10 cellular contexts compared by ENCODE assay signal in genomic region chr13:110524484-110525254, GRCh38. TPM values are rescaled to one million over a fixed set of nuclear protein-coding genes. Genes with fewer than 3 reads are reported as not detected.
DNase-seq lines count a peak whose midpoint lies in the region; ATAC-seq, FAIRE-seq and TF ChIP-seq lines count a peak whose summit lies in the region.
"Had no signal": no experiment of that assay in that cellular context is flagged by ENCODE, and none has a peak within 500 bp of the region (broad histone marks: within the 10 kb centered on the region; RNA-seq: fewer than 3 reads in every experiment).

No MANE protein-coding gene starts in this region.

- H3K36me3 ChIP-seq in gastrocnemius medialis, result no peaks in the 10 kb centered on the region

- H3K4me1 ChIP-seq in gastrocnemius medialis, result peaks cover 10 to 44% of the 10 kb centered on the region in 2 donors

- no peaks in the 10 kb centered on the region for H3K9me3 ChIP-seq in gastrocnemius medialis

- intact Hi-C loops in gastrocnemius medialis (cut with DNase I; ENCODE audit: low total_unique reads), result loop anchor here (5.0 kb wide), 1 partner anchor 112 kb away; no protein-coding TSS in a partner anchor

- ATAC-seq in gastrocnemius medialis, result peak; percentile 16 to 32

- no peak for TF ChIP-seq CTCF in epithelial cell of esophagus (IDR thresholded peaks at IDR 0.05; ENCODE audit: insufficient read depth, low read depth, low read length, missing control alignments)
- TF ChIP-seq CTCF in gastrocnemius medialis (IDR thresholded peaks at IDR 0.05 in 4 of 5, conservative IDR thresholded peaks at IDR 0.05 in 1 of 5), result no peak

- H3K4me3 ChIP-seq in epithelial cell of esophagus (ENCODE audit: low read length) (no peak overlapping the region), gastrocnemius medialis (peak overlapping the region in 1 of 4 donors; percentile 1)

- in situ Hi-C loops in gastrocnemius medialis (cut with MboI; ENCODE audit: low sequenced_read_pairs in 4 of 4), result no loop called here

- H3K27me3 ChIP-seq in gastrocnemius medialis, result no peaks in the 10 kb centered on the region

- TF ChIP-seq POLR2A in gastrocnemius medialis (IDR thresholded peaks at IDR 0.05), result peak; percentile 14 to 40

- peak; percentile 18 for FAIRE-seq in GM19239 (lab: Jason Lieb, UNC)

- DNase-seq in GM19239 (ENCODE audit: insufficient read length, low spot score) (no peak), NCI-H2196 treated with DMSO at 0.1 percent for 48 hours (lab: John Stamatoyannopoulos, UW; ENCODE audit: unreplicated experiment) (peak; percentile 70), epithelial cell of esophagus (ENCODE audit: low read depth) (peak; percentile 15), gastrocnemius medialis (peak in 1 of 2 donors; percentile 58), activated gamma-delta T cell (lab: John Stamatoyannopoulos, UW) (no peak), DMS114 treated with DMSO at 0.1 percent for 48 hours (lab: John Stamatoyannopoulos, UW; ENCODE audit: unreplicated experiment) (no peak), GM19240 (ENCODE audit: insufficient read length, low spot score) (no peak)
- no peak for DNase-seq in stimulated activated CD4-positive, alpha-beta T cell treated with anti-CD3 and anti-CD28 coated beads, Interleukin-4, amount 100 ng/mL, for 4 hours
- DNase-seq: anterior cingulate cortex, nephron progenitor cell had no signal

- peak overlapping the region; percentile 48 to 85 (median 62) for H3K27ac ChIP-seq in gastrocnemius medialis

RNA-seq across cellular contexts. Expression of gene RAB20, which starts 36.9 kb away (rescaled TPM):
- total RNA-seq in gastrocnemius medialis, result 1 to 10 TPM in 2 of 4 donors, under 1 TPM in 2; 0.31 to 9.1 (median 2.0) TPM

Comparison
In these comparisons a context has a peak if more than half of its experiments do, and no peak if none do; other contexts are left out.
1. DNase-seq: peak in NCI-H2196 treated with DMSO at 0.1 percent for 48 hours (single experiment) and epithelial cell of esophagus (single experiment); none in GM19239 (single experiment), activated gamma-delta T cell (single experiment), stimulated activated CD4-positive, alpha-beta T cell treated with anti-CD3 and anti-CD28 coated beads, Interleukin-4, amount 100 ng/mL, for 4 hours (0 of 2), DMS114 treated with DMSO at 0.1 percent for 48 hours (single experiment) and GM19240 (single experiment).